Comparison of ENCODE assay signal across 8 cellular contexts in genomic region chr1:114510235-114511047, GRCh38. TPM values are rescaled to one million over a fixed set of nuclear protein-coding genes. Genes with fewer than 3 reads are reported as not detected.
A peak's percentile ranks its signal among the peaks of the same experiment; 100 is the strongest.
DNase-seq lines count a peak whose midpoint lies in the region; ATAC-seq lines count a peak whose summit lies in the region.

No MANE protein-coding gene starts in this region.

- H3K9me3 Mint-ChIP-seq in activated naive CD4-positive, alpha-beta T cell treated with anti-CD3 and anti-CD28 coated beads, Interleukin-2, amount 50 U/mL, for 24 hours: no peaks in the 10 kb centered on the region

- peak overlapping the region; percentile 88 for H3K27ac Mint-ChIP-seq in activated naive CD4-positive, alpha-beta T cell treated with anti-CD3 and anti-CD28 coated beads, Interleukin-2, amount 50 U/mL, for 24 hours

- H3K27me3 Mint-ChIP-seq in activated naive CD4-positive, alpha-beta T cell treated with anti-CD3 and anti-CD28 coated beads, Interleukin-2, amount 50 U/mL, for 24 hours: no peaks in the 10 kb centered on the region

- peaks cover 55% of the 10 kb centered on the region for H3K4me1 Mint-ChIP-seq in activated naive CD4-positive, alpha-beta T cell treated with anti-CD3 and anti-CD28 coated beads, Interleukin-2, amount 50 U/mL, for 24 hours

- peak; percentile 77 for ATAC-seq in GM19324 (IDR thresholded peaks at IDR 0.05; ENCODE audit: low FRiP score, unreplicated experiment)
- ATAC-seq in HG03354 (IDR thresholded peaks at IDR 0.05; ENCODE audit: poor library complexity, severe bottlenecking, unreplicated experiment): peak; percentile 66
- ATAC-seq in left cardiac atrium: peak; percentile 72 to 83

- peaks cover 7% of the 10 kb centered on the region for H3K36me3 Mint-ChIP-seq in activated naive CD4-positive, alpha-beta T cell treated with anti-CD3 and anti-CD28 coated beads, Interleukin-2, amount 50 U/mL, for 24 hours

- intact Hi-C loops in left cardiac atrium (cut with DNase I): no loop called here
- intact Hi-C loops in posterior vena cava (cut with DNase I): no loop called here

- DNase-seq in C1 segment of cervical spinal cord (lab: John Stamatoyannopoulos, UW) (peak in 10 of 14 donors; percentile 17 to 63 (median 50)), RKO (ENCODE audit: low spot score) (peak; percentile 51), left cardiac atrium (peak; percentile 52), posterior vena cava (ENCODE audit: low spot score) (peak; percentile 83), NCI-H2029 (lab: John Stamatoyannopoulos, UW) (no peak)

- peak overlapping the region; percentile 96 for H3K4me3 Mint-ChIP-seq in activated naive CD4-positive, alpha-beta T cell treated with anti-CD3 and anti-CD28 coated beads, Interleukin-2, amount 50 U/mL, for 24 hours

RNA-seq across cellular contexts. Expression of gene TRIM33, which starts 0.6 kb away (rescaled TPM):
- total RNA-seq in left cardiac atrium (10 to 100 TPM; 15.3 to 16.7 TPM), posterior vena cava (10 to 100 TPM; 25.9 to 28.2 TPM)
